ENCODE assay signal across 8 cellular contexts in the genomic region with DNA sequence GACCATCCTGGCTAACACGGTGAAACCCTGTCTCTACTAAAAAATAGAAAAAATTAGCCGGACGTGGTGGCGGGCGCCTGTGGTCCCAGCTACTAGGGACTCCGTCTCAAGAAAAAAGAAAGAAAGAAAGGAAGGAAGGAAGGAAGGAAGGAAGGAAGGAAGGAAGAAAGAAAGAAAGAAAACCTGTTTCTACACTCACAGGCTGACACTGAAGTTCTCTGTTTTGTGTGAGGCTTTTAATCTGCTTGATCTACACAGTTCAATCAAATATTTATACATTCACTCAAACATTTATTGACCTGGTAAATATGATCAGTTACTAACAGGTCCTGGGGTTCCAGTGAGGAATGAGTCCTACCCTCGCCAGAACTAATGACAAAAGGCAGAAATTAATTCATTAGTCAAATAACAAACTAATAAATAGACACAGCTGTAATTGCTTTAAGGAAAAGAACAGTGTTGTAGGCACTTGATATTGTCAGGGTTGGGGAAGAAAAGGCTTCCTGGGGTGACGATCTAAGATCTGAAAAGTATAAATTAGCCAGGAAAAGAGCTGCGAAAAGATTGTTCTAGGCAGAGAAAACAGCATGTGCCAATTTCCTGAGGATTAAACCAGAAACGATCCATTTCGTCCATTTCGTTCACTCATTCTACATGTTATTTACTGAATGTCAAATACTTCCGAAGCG. TPM values are rescaled to one million over a fixed set of nuclear protein-coding genes. Genes with fewer than 3 reads are reported as not detected.
DNase-seq lines count a peak whose midpoint lies in the region; ATAC-seq and TF ChIP-seq lines count a peak whose summit lies in the region.

No MANE protein-coding gene starts in this region.

- no peaks in the 10 kb centered on the region for H3K27me3 Mint-ChIP-seq in activated CD8-positive, alpha-beta T cell treated with anti-CD3 and anti-CD28 coated beads, Interleukin-2, amount 10 ng/mL, durations not matched to agents 7 days and 5 days (ENCODE audit: low read depth)
- H3K27me3 Mint-ChIP-seq in stimulated activated naive CD8-positive, alpha-beta T cell treated with anti-CD3 and anti-CD28 coated beads, Interleukin-15, amount 100 ng/mL, for 72 hours: no peaks in the 10 kb centered on the region

- H3K4me2 ChIP-seq in SK-N-SH: peak overlapping the region; percentile 88

- H2AFZ ChIP-seq in SK-N-SH (ENCODE audit: low read depth): peak overlapping the region; percentile 81

- H3K36me3 ChIP-seq in SK-N-SH (replicated peaks in 1 of 2; ENCODE audit: control insufficient read depth in 1 of 2, insufficient read depth in 2 of 2, low read length in 1 of 2) (peaks cover under 1 to 2% of the 10 kb centered on the region in 2 experiments), iPS-15b (ENCODE audit: control insufficient read depth, insufficient read depth, low read length) (peaks cover 16% of the 10 kb centered on the region)

- CTCF ChIA-PET in SK-N-SH (lab: Yijun Ruan, JAX): interaction anchor here (0.8 to 2.1 kb wide), 10 partner anchors 21 to 155 kb away, joined by 3 to 31 read pairs (median 3); a partner anchor contains a TSS
- CTCF ChIA-PET in activated CD8-positive, alpha-beta T cell treated with anti-CD3 and anti-CD28 coated beads, Interleukin-2, amount 10 ng/mL, durations not matched to agents 7 days and 5 days (lab: Charles Lee): interaction anchor here (0.5 to 3.0 kb wide), 12 partner anchors 14 to 1402 kb away, joined by 3 to 54 read pairs (median 5); a partner anchor contains a TSS

- H3K4me3 Mint-ChIP-seq in activated CD8-positive, alpha-beta T cell treated with anti-CD3 and anti-CD28 coated beads, Interleukin-2, amount 10 ng/mL, durations not matched to agents 7 days and 5 days: peak overlapping the region; percentile 79
- peak overlapping the region; percentile 89 to 94 for H3K4me3 Mint-ChIP-seq in stimulated activated naive CD8-positive, alpha-beta T cell treated with anti-CD3 and anti-CD28 coated beads, Interleukin-15, amount 100 ng/mL, for 72 hours

- WGBS in SK-N-SH (ENCODE audit: low lambda C conversion rate): 10% methylated on average over 14 of the region's 14 CpGs

- no peak for TF ChIP-seq CTCF in SK-N-SH (IDR thresholded peaks at IDR 0.05)

- H3K4me3 ChIP-seq in SK-N-SH (ENCODE audit: low read depth in 2 of 2, low read length in 1 of 2) (peak overlapping the region; percentile 45 to 60), iPS-15b (ENCODE audit: low read depth, low read length) (peak overlapping the region; percentile 43)

- POLR2A ChIA-PET in SK-N-SH (lab: Yijun Ruan, JAX): interaction anchor here (0.6 to 1.5 kb wide), 3 partner anchors 15 to 155 kb away, joined by 3 to 6 read pairs (median 3); a partner anchor contains a TSS
- POLR2A ChIA-PET in activated CD8-positive, alpha-beta T cell treated with anti-CD3 and anti-CD28 coated beads, Interleukin-2, amount 10 ng/mL, durations not matched to agents 7 days and 5 days (lab: Charles Lee): interaction anchor here (0.6 to 1.8 kb wide), 16 partner anchors 11 to 1773 kb away, joined by 3 to 11 read pairs (median 3); a partner anchor contains a TSS

- no peak for TF ChIP-seq EP300 in SK-N-SH (IDR thresholded peaks at IDR 0.05; ENCODE audit: borderline replicate concordance in 1 of 2, low read depth in 1 of 2, low read length in 1 of 2)

- peaks cover 10% of the 10 kb centered on the region for H3F3A ChIP-seq in SK-N-SH (replicated peaks; ENCODE audit: insufficient read depth)

- ATAC-seq in SK-N-SH treated with all-trans-retinoic acid at 6 μM for 48 hours (no peak), GM19035 (IDR thresholded peaks at IDR 0.05; ENCODE audit: unreplicated experiment) (no peak), HG02852 (IDR thresholded peaks at IDR 0.05; ENCODE audit: unreplicated experiment) (no peak)
- ATAC-seq in activated CD8-positive, alpha-beta T cell treated with anti-CD3 and anti-CD28 coated beads, Interleukin-2, amount 10 ng/mL, durations not matched to agents 7 days and 5 days: no peak
- ATAC-seq in stimulated activated naive CD8-positive, alpha-beta T cell treated with anti-CD3 and anti-CD28 coated beads, Interleukin-15, amount 100 ng/mL, for 72 hours: no peak

- no peaks in the 10 kb centered on the region for H3K9me2 ChIP-seq in SK-N-SH

- peaks cover 67% of the 10 kb centered on the region for H3K4me1 Mint-ChIP-seq in activated CD8-positive, alpha-beta T cell treated with anti-CD3 and anti-CD28 coated beads, Interleukin-2, amount 10 ng/mL, durations not matched to agents 7 days and 5 days (ENCODE audit: low read depth)
- H3K4me1 Mint-ChIP-seq in stimulated activated naive CD8-positive, alpha-beta T cell treated with anti-CD3 and anti-CD28 coated beads, Interleukin-15, amount 100 ng/mL, for 72 hours: peaks cover 76% of the 10 kb centered on the region

- no peaks in the 10 kb centered on the region for H3K9me3 Mint-ChIP-seq in activated CD8-positive, alpha-beta T cell treated with anti-CD3 and anti-CD28 coated beads, Interleukin-2, amount 10 ng/mL, durations not matched to agents 7 days and 5 days (ENCODE audit: insufficient read depth)
- H3K9me3 Mint-ChIP-seq in stimulated activated naive CD8-positive, alpha-beta T cell treated with anti-CD3 and anti-CD28 coated beads, Interleukin-15, amount 100 ng/mL, for 72 hours: no peaks in the 10 kb centered on the region

- H3K9ac ChIP-seq in SK-N-SH: peak overlapping the region; percentile 72
- no peak overlapping the region for H3K9ac ChIP-seq in iPS-15b (ENCODE audit: low read depth, low read length)

- DNase-seq in SK-N-SH (no peak), C1 segment of cervical spinal cord (lab: John Stamatoyannopoulos, UW) (no peak)
- no peak for DNase-seq in activated CD8-positive, alpha-beta T cell treated with anti-CD3 and anti-CD28 coated beads, Interleukin-2, amount 10 ng/mL, durations not matched to agents 7 days and 5 days
- DNase-seq in stimulated activated naive CD8-positive, alpha-beta T cell treated with anti-CD3 and anti-CD28 coated beads, Interleukin-15, amount 100 ng/mL, for 72 hours: no peak

- no peak for TF ChIP-seq RAD21 in SK-N-SH (IDR thresholded peaks at IDR 0.05; ENCODE audit: low read length)

- H3K27ac ChIP-seq in SK-N-SH (ENCODE audit: low read depth in 2 of 2, low read length in 1 of 2): peak overlapping the region; percentile 67 to 85

- H3K79me2 ChIP-seq in SK-N-SH (ENCODE audit: insufficient read depth): peaks cover 77% of the 10 kb centered on the region

- H3K27ac Mint-ChIP-seq in activated CD8-positive, alpha-beta T cell treated with anti-CD3 and anti-CD28 coated beads, Interleukin-2, amount 10 ng/mL, durations not matched to agents 7 days and 5 days: peak overlapping the region; percentile 93
- peak overlapping the region; percentile 91 to 95 for H3K27ac Mint-ChIP-seq in stimulated activated naive CD8-positive, alpha-beta T cell treated with anti-CD3 and anti-CD28 coated beads, Interleukin-15, amount 100 ng/mL, for 72 hours

- H3K27me3 ChIP-seq in SK-N-SH (ENCODE audit: insufficient read depth) (no peaks in the 10 kb centered on the region), iPS-15b (ENCODE audit: control insufficient read depth, insufficient read depth, low read length) (no peaks in the 10 kb centered on the region)

- H3K36me3 Mint-ChIP-seq in activated CD8-positive, alpha-beta T cell treated with anti-CD3 and anti-CD28 coated beads, Interleukin-2, amount 10 ng/mL, durations not matched to agents 7 days and 5 days (ENCODE audit: low read depth): peaks cover 49% of the 10 kb centered on the region

- peaks cover 24% of the 10 kb centered on the region for H4K20me1 ChIP-seq in SK-N-SH (ENCODE audit: insufficient read depth)

- H3K4me1 ChIP-seq in SK-N-SH (ENCODE audit: control insufficient read depth in 1 of 2, insufficient read depth in 2 of 2, low read depth in 1 of 2, low read length in 1 of 2) (peaks cover 11 to 14% of the 10 kb centered on the region in 2 experiments; a peak in 3 of 4 replicates), iPS-15b (ENCODE audit: control insufficient read depth, insufficient read depth, low read length) (peaks cover 5% of the 10 kb centered on the region)

- H3K9me3 ChIP-seq in SK-N-SH (no peaks in the 10 kb centered on the region), iPS-15b (ENCODE audit: control insufficient read depth, insufficient read depth, low read length) (no peaks in the 10 kb centered on the region)

TF ChIP-seq in SK-N-SH treated with all-trans-retinoic acid at 6 μM for 48 hours, 23 proteins besides CTCF, POLR2A, EP300 and RAD21:
- TF ChIP-seq ESRRG (CRISPR knock-in tag; IDR thresholded peaks at IDR 0.05) (no peak), RARB (CRISPR knock-in tag; IDR thresholded peaks at IDR 0.05) (no peak)
TF ChIP-seq in SK-N-SH treated with all-trans-retinoic acid at 6 μM for 48 hours: peak in this region for 0.

RNA-seq across cellular contexts. Expression of a gene that starts 0.8 kb away (rescaled TPM):
- polyA plus RNA-seq in SK-N-SH (2012; rRNA removed): 13.2 and 18.0 TPM in 2 replicates
- polyA plus RNA-seq in SK-N-SH (2012; cell fraction: cytosol; rRNA removed): 12.9 and 15.0 TPM in 2 replicates
- polyA plus RNA-seq in SK-N-SH (2012; cell fraction: nucleus; rRNA removed): 23.9 and 29.4 TPM in 2 replicates
- 100 to 1,000 TPM in 1 of 2 experiments, 10 to 100 TPM in 1; 95.3 to 104 TPM for total RNA-seq in activated CD8-positive, alpha-beta T cell treated with anti-CD3 and anti-CD28 coated beads, Interleukin-2, amount 10 ng/mL, durations not matched to agents 7 days and 5 days

RNA-seq across cellular contexts. Expression of a gene that starts 1.3 kb away (rescaled TPM):
- 62.5 and 82.8 TPM in 2 replicates for polyA plus RNA-seq in SK-N-SH (2012; rRNA removed)
- polyA plus RNA-seq in SK-N-SH (2012; cell fraction: cytosol; rRNA removed): 34.7 and 53.5 TPM in 2 replicates
- 48.5 and 52.9 TPM in 2 replicates for polyA plus RNA-seq in SK-N-SH (2012; cell fraction: nucleus; rRNA removed)
- total RNA-seq in activated CD8-positive, alpha-beta T cell treated with anti-CD3 and anti-CD28 coated beads, Interleukin-2, amount 10 ng/mL, durations not matched to agents 7 days and 5 days: 10 to 100 TPM; 65.1 to 67.9 TPM

RNA-seq across cellular contexts. Expression of a gene that starts 56.0 kb away (rescaled TPM):
- polyA plus RNA-seq in SK-N-SH (2012; rRNA removed): 100 and 110 TPM in 2 replicates
- polyA plus RNA-seq in SK-N-SH (2012; cell fraction: cytosol; rRNA removed): 47.9 and 78.2 TPM in 2 replicates
- 138 and 186 TPM in 2 replicates for polyA plus RNA-seq in SK-N-SH (2012; cell fraction: nucleus; rRNA removed)
- total RNA-seq in activated CD8-positive, alpha-beta T cell treated with anti-CD3 and anti-CD28 coated beads, Interleukin-2, amount 10 ng/mL, durations not matched to agents 7 days and 5 days: 10 to 100 TPM; 34.1 to 36.6 TPM

RNA-seq across cellular contexts. Expression of a gene that starts 58.3 kb away (rescaled TPM):
- polyA plus RNA-seq in SK-N-SH (2012; rRNA removed): 18.7 and 21.3 TPM in 2 replicates
- polyA plus RNA-seq in SK-N-SH (2012; cell fraction: cytosol; rRNA removed): 9.7 and 14.7 TPM in 2 replicates
- 23.4 and 26.0 TPM in 2 replicates for polyA plus RNA-seq in SK-N-SH (2012; cell fraction: nucleus; rRNA removed)
- total RNA-seq in activated CD8-positive, alpha-beta T cell treated with anti-CD3 and anti-CD28 coated beads, Interleukin-2, amount 10 ng/mL, durations not matched to agents 7 days and 5 days: 10 to 100 TPM; 26.0 to 27.6 TPM
